Comparison of ENCODE assay signal across 8 cellular contexts in the genomic region with DNA sequence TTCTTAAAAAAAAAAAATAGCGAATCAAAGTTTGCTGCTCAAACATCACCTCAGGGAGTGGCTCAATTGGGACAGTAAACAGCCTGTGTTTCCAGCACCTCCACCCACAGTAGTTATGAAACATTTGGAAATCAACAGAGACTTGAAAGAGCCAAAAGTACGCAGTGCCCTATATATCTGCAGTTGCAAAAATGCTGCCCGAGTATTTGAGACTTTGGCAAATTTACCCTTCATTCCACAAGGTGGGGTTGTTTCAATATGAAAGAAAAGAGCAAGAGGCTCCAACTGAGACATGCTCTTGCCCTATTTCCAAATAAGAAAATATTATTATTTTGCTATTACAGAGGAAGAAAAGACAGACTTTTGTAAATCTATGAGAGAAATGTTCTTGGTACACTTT.
A peak's percentile ranks its signal among the peaks of the same experiment; 100 is the strongest.
DNase-seq lines count a peak whose midpoint lies in the region; ATAC-seq and TF ChIP-seq lines count a peak whose summit lies in the region.

No MANE protein-coding gene starts in this region.

- no peak for ATAC-seq in HG03469 (IDR thresholded peaks at IDR 0.05; ENCODE audit: unreplicated experiment)

- H3K9me3 ChIP-seq in hepatocyte (ENCODE audit: low read depth) (no peaks in the 10 kb centered on the region), spleen (no peaks in the 10 kb centered on the region)

- H4K20me1 ChIP-seq in hepatocyte (ENCODE audit: insufficient read depth, poor library complexity, severe bottlenecking): no peaks in the 10 kb centered on the region

- DNase-seq in ACHN: peak; percentile 38
- peak; percentile 5 for DNase-seq in HFF-Myc (ENCODE audit: extremely low read depth, low read depth)
- DNase-seq in SK-MEL-5 (ENCODE audit: low read depth, low spot score): peak; percentile 75
- peak; percentile 72 for DNase-seq in hepatocyte (ENCODE audit: low spot score)
- no peak for DNase-seq in NCI-H1048 (lab: John Stamatoyannopoulos, UW)
- no peak for DNase-seq in spleen
- DNase-seq in NCI-H2029 (lab: John Stamatoyannopoulos, UW): no peak

- 36% methylated on average over 3 of the region's 3 CpGs for WGBS in hepatocyte (ENCODE audit: low lambda C conversion rate, missing lambda C conversion rate)
- WGBS in spleen, 5 donors: 31 to 50% (median 47%) methylated on average over 3 of the region's 3 CpGs

- H3K4me1 ChIP-seq in hepatocyte (ENCODE audit: insufficient read depth) (peaks cover 21% of the 10 kb centered on the region), spleen (no peaks in the 10 kb centered on the region)

- H2AFZ ChIP-seq in hepatocyte: peak overlapping the region; percentile 16

- in situ Hi-C loops in ACHN (cut with HindIII; ENCODE audit: low pct_ligation_motif_present, low pct_unique_long_range_greater_than_20kb, low sequenced_read_pairs) (no loop called here), SK-MEL-5 (cut with HindIII; ENCODE audit: low pct_unique_long_range_greater_than_20kb, low sequenced_read_pairs) (no loop called here)

- no peak for TF ChIP-seq POLR2A in spleen (IDR thresholded peaks at IDR 0.05)

- no peak overlapping the region for H3K4me2 ChIP-seq in hepatocyte

- H3K4me3 ChIP-seq in HFF-Myc (replicated peaks; ENCODE audit: low read depth, low read length) (no peak overlapping the region), hepatocyte (no peak overlapping the region), spleen (no peak overlapping the region)

- intact Hi-C loops in spleen (cut with DNase I; ENCODE audit: low total_unique reads): no loop called here

- H3K79me2 ChIP-seq in hepatocyte: no peaks in the 10 kb centered on the region

- TF ChIP-seq CTCF in HFF-Myc (IDR thresholded peaks at IDR 0.05; ENCODE audit: low read depth, low read length, missing control alignments) (peak; percentile 50), hepatocyte (IDR thresholded peaks at IDR 0.05; ENCODE audit: poor library complexity) (peak; percentile 78), spleen (IDR thresholded peaks at IDR 0.05 in 8 of 11, conservative IDR thresholded peaks at IDR 0.05 in 3 of 11) (no peak)

- no peak overlapping the region for H3K27ac ChIP-seq in hepatocyte
- no peak overlapping the region for H3K27ac ChIP-seq in spleen

- H3K9me2 ChIP-seq in hepatocyte (replicated peaks; ENCODE audit: insufficient read depth): no peaks in the 10 kb centered on the region

- H3K36me3 ChIP-seq in hepatocyte (replicated peaks; ENCODE audit: insufficient read depth, low read depth) (no peaks in the 10 kb centered on the region), spleen (no peaks in the 10 kb centered on the region)

- H3K27me3 ChIP-seq in hepatocyte: no peaks in the 10 kb centered on the region
- no peaks in the 10 kb centered on the region for H3K27me3 ChIP-seq in spleen (replicated peaks in 1 of 7)

Comparison
In these comparisons a context has a peak if more than half of its experiments do, and no peak if none do; other contexts are left out.
1. DNase-seq: peak in ACHN (single experiment), HFF-Myc (single experiment), SK-MEL-5 (single experiment) and hepatocyte (single experiment); none in NCI-H1048 (single experiment), spleen (single experiment) and NCI-H2029 (single experiment).
2. CTCF ChIP-seq: peak in HFF-Myc (single experiment) and hepatocyte (single experiment); none in spleen (0 of 11).